In the genomic region with DNA sequence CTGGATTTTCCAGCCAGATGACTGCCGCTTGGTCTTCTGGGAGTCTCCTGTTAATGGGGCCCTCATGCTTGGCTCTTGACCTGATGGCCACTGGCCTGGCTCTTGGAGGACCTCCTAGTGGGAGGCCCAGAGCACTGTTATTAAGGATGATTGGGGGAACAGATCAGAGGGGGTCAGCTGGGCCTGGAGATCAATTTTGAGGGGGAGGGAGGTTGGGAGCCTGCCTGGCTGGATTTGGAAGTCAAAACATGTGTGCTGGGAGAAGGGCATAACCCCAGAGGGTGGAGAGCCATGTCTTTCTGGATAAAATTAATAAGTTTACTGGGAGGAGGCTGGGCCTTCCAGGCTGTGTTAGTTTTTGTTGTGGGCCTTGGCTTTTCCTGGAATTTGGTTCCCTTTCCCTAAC, we compare ENCODE assay signal across 8 cellular contexts. TPM values are rescaled to one million over a fixed set of nuclear protein-coding genes. Genes with fewer than 3 reads are reported as not detected.
DNase-seq lines count a peak whose midpoint lies in the region; ATAC-seq and TF ChIP-seq lines count a peak whose summit lies in the region.

No MANE protein-coding gene starts in this region.

- no peaks in the 10 kb centered on the region for H3K36me3 ChIP-seq in vagina
- no peaks in the 10 kb centered on the region; the same call in none of the 2 replicates for H3K36me3 ChIP-seq in MG63
- no peaks in the 10 kb centered on the region for H3K36me3 ChIP-seq in mesendoderm (ENCODE audit: control insufficient read depth, insufficient read depth, low read length)

- H3K9ac ChIP-seq in mesendoderm (ENCODE audit: low read length) = no peak overlapping the region

- DNase-seq in activated naive CD4-positive, alpha-beta T cell treated with anti-CD3 and anti-CD28 coated beads for 36 hours = no peak
- DNase-seq in activated naive CD4-positive, alpha-beta T cell treated with Interleukin-2 at 50 U/mL for 16 hours = no peak
- DNase-seq in naive thymus-derived CD8-positive, alpha-beta T cell = no peak
- DNase-seq in vagina (ENCODE audit: extremely low spot score in 2 of 2) (no peak), MG63 (no peak), mesendoderm (no peak), NK-92 (lab: John Stamatoyannopoulos, UW; ENCODE audit: unreplicated experiment) (no peak)

- H3K4me3 Mint-ChIP-seq in activated naive CD4-positive, alpha-beta T cell treated with anti-CD3 and anti-CD28 coated beads for 36 hours = peak overlapping the region; percentile 86
- peak overlapping the region; percentile 10 for H3K4me3 Mint-ChIP-seq in dendritic cell treated with granulocyte-macrophage colony-stimulating factor and Interleukin-4, amounts not matched to agents 40 ng/mL and 50 ng/mL, for 4 days
- H3K4me3 Mint-ChIP-seq in naive thymus-derived CD8-positive, alpha-beta T cell = peak overlapping the region; percentile 37 to 94 (median 89)

- H3K27ac ChIP-seq in vagina (peak overlapping the region; percentile 97), mesendoderm (ENCODE audit: low read depth, low read length) (no peak overlapping the region)

- H3K4me3 ChIP-seq in vagina (no peak overlapping the region), MG63 (no peak overlapping the region), mesendoderm (ENCODE audit: low read length) (no peak overlapping the region)

- H3K36me3 Mint-ChIP-seq in activated naive CD4-positive, alpha-beta T cell treated with anti-CD3 and anti-CD28 coated beads for 36 hours (ENCODE audit: low read depth) = peaks cover 4% of the 10 kb centered on the region
- peaks cover 6% of the 10 kb centered on the region for H3K36me3 Mint-ChIP-seq in dendritic cell treated with granulocyte-macrophage colony-stimulating factor and Interleukin-4, amounts not matched to agents 40 ng/mL and 50 ng/mL, for 4 days (ENCODE audit: low read depth)
- peaks cover 5 to 10% (median 7%) of the 10 kb centered on the region in 3 donors for H3K36me3 Mint-ChIP-seq in naive thymus-derived CD8-positive, alpha-beta T cell

- H4K5ac ChIP-seq in mesendoderm (ENCODE audit: low read length) = no peak overlapping the region

- no peak overlapping the region for H3K27ac Mint-ChIP-seq in activated naive CD4-positive, alpha-beta T cell treated with anti-CD3 and anti-CD28 coated beads for 36 hours
- H3K27ac Mint-ChIP-seq in dendritic cell treated with granulocyte-macrophage colony-stimulating factor and Interleukin-4, amounts not matched to agents 40 ng/mL and 50 ng/mL, for 4 days = peak overlapping the region; percentile 94
- H3K27ac Mint-ChIP-seq in naive thymus-derived CD8-positive, alpha-beta T cell = peak overlapping the region in 9 of 10 donors; percentile 22 to 98 (median 92)

- ATAC-seq in naive thymus-derived CD8-positive, alpha-beta T cell = no peak

- intact Hi-C loops in activated naive CD4-positive, alpha-beta T cell treated with anti-CD3 and anti-CD28 coated beads for 36 hours (cut with micrococcal nuclease) = loop anchor here (5.0 to 10.0 kb wide), 3 partner anchors 151 to 399 kb away; no protein-coding TSS in a partner anchor
- intact Hi-C loops in dendritic cell treated with granulocyte-macrophage colony-stimulating factor and Interleukin-4, amounts not matched to agents 40 ng/mL and 50 ng/mL, for 4 days (cut with micrococcal nuclease) = loop anchor here (10.0 kb wide), 1 partner anchor 153 kb away; no protein-coding TSS in a partner anchor
- intact Hi-C loops in vagina (cut with DNase I) = loop anchor here (10.0 kb wide), 2 partner anchors 403 to 407 kb away; no protein-coding TSS in a partner anchor

- H2BK15ac ChIP-seq in mesendoderm (replicated peaks; ENCODE audit: low read depth) = no peak overlapping the region

- H3K4me1 ChIP-seq in vagina (peaks cover 31% of the 10 kb centered on the region), mesendoderm (ENCODE audit: control insufficient read depth, low read depth, low read length) (peaks cover 3% of the 10 kb centered on the region)

- H4K8ac ChIP-seq in mesendoderm (ENCODE audit: low read depth, low read length) = no peak overlapping the region

- no peak overlapping the region for H3K18ac ChIP-seq in mesendoderm (ENCODE audit: low read length)

- TF ChIP-seq POLR2A in vagina (IDR thresholded peaks at IDR 0.05) = no peak

- H3K79me1 ChIP-seq in mesendoderm (ENCODE audit: low read length) = no peaks in the 10 kb centered on the region

- peaks cover 3% of the 10 kb centered on the region for H3K9me3 Mint-ChIP-seq in activated naive CD4-positive, alpha-beta T cell treated with anti-CD3 and anti-CD28 coated beads for 36 hours
- peaks cover 20% of the 10 kb centered on the region for H3K9me3 Mint-ChIP-seq in dendritic cell treated with granulocyte-macrophage colony-stimulating factor and Interleukin-4, amounts not matched to agents 40 ng/mL and 50 ng/mL, for 4 days
- H3K9me3 Mint-ChIP-seq in naive thymus-derived CD8-positive, alpha-beta T cell = peaks cover 0 to 5% (median 0%) of the 10 kb centered on the region in 9 donors

- H3K27me3 Mint-ChIP-seq in activated naive CD4-positive, alpha-beta T cell treated with anti-CD3 and anti-CD28 coated beads for 36 hours (ENCODE audit: low read depth) = no peaks in the 10 kb centered on the region
- no peaks in the 10 kb centered on the region for H3K27me3 Mint-ChIP-seq in dendritic cell treated with granulocyte-macrophage colony-stimulating factor and Interleukin-4, amounts not matched to agents 40 ng/mL and 50 ng/mL, for 4 days
- no peaks in the 10 kb centered on the region for H3K27me3 Mint-ChIP-seq in naive thymus-derived CD8-positive, alpha-beta T cell

- H3K4ac ChIP-seq in mesendoderm (ENCODE audit: low read depth, low read length) = no peak overlapping the region

- H2BK5ac ChIP-seq in mesendoderm (ENCODE audit: low read length) = no peak overlapping the region

- WGBS in mesendoderm (ENCODE audit: extremely low coverage, insufficient coverage, low lambda C conversion rate) = no CpG with 5 or more reads among the region's 1 CpG

- H3K4me2 ChIP-seq in mesendoderm (ENCODE audit: low read length) = no peak overlapping the region

- no peak overlapping the region for H3K56ac ChIP-seq in mesendoderm (ENCODE audit: low read length)

- H3K9me3 ChIP-seq in vagina = no peaks in the 10 kb centered on the region
- H3K9me3 ChIP-seq in MG63 = no peaks in the 10 kb centered on the region

- H3K27me3 ChIP-seq in vagina (no peaks in the 10 kb centered on the region), MG63 (no peaks in the 10 kb centered on the region), mesendoderm (ENCODE audit: insufficient read depth, low read length, poor library complexity) (no peaks in the 10 kb centered on the region)

- H2AK5ac ChIP-seq in mesendoderm (ENCODE audit: low read length) = no peak overlapping the region

- no peak overlapping the region for H2BK120ac ChIP-seq in mesendoderm (ENCODE audit: low read depth, low read length)

- CTCF ChIA-PET in activated naive CD4-positive, alpha-beta T cell treated with anti-CD3 and anti-CD28 coated beads for 36 hours (lab: Charles Lee) = no interaction called here

- H3K23ac ChIP-seq in mesendoderm (ENCODE audit: low read length) = no peak overlapping the region

- H3K4me1 Mint-ChIP-seq in activated naive CD4-positive, alpha-beta T cell treated with anti-CD3 and anti-CD28 coated beads for 36 hours (ENCODE audit: low read depth) = peaks cover 16% of the 10 kb centered on the region
- H3K4me1 Mint-ChIP-seq in dendritic cell treated with granulocyte-macrophage colony-stimulating factor and Interleukin-4, amounts not matched to agents 40 ng/mL and 50 ng/mL, for 4 days (ENCODE audit: low read depth) = peaks cover 31% of the 10 kb centered on the region
- H3K4me1 Mint-ChIP-seq in naive thymus-derived CD8-positive, alpha-beta T cell = peaks cover 12 to 32% (median 21%) of the 10 kb centered on the region in 4 donors

- TF ChIP-seq CTCF in vagina (IDR thresholded peaks at IDR 0.05) = no peak

- POLR2A ChIA-PET in naive thymus-derived CD8-positive, alpha-beta T cell (lab: Charles Lee) = no interaction called here

- no peaks in the 10 kb centered on the region for H3K79me2 ChIP-seq in mesendoderm (ENCODE audit: control insufficient read depth, insufficient read depth, low read length)

RNA-seq across cellular contexts. Expression of a gene that starts 1.3 kb away (rescaled TPM):
- 10 to 100 TPM in 1 of 2 experiments, 1 to 10 TPM in 1; 9.8 to 10.9 TPM for total RNA-seq in activated naive CD4-positive, alpha-beta T cell treated with anti-CD3 and anti-CD28 coated beads for 36 hours
- total RNA-seq in naive thymus-derived CD8-positive, alpha-beta T cell = 10 to 100 TPM in 1 of 2 experiments, 1 to 10 TPM in 1; 9.6 to 11.1 TPM
- polyA plus RNA-seq in naive thymus-derived CD8-positive, alpha-beta T cell = 1 to 10 TPM; 5.7 to 6.4 (median 5.8) TPM
- 11.8 TPM for total RNA-seq in vagina
- 15.4 and 17.9 TPM in 2 replicates for total RNA-seq in MG63 (2014; rRNA removed; shearing (Covaris generic); ENCODE audit: low replicate concordance)
- polyA plus RNA-seq in mesendoderm (2013, experiment 1 of 2) = 3.0 TPM
- 2.6 TPM for polyA plus RNA-seq in mesendoderm (2013, experiment 2 of 2)

Comparison
In these comparisons a context has a peak if more than half of its experiments do, and no peak if none do; other contexts are left out.
1. H3K4me3 Mint-ChIP-seq: peak in every context shown above with its lines; median percentile 89 in naive thymus-derived CD8-positive, alpha-beta T cell; 86 in activated naive CD4-positive, alpha-beta T cell treated with anti-CD3 and anti-CD28 coated beads for 36 hours; 10 in dendritic cell treated with granulocyte-macrophage colony-stimulating factor and Interleukin-4, amounts not matched to agents 40 ng/mL and 50 ng/mL, for 4 days.